In the genomic region with DNA sequence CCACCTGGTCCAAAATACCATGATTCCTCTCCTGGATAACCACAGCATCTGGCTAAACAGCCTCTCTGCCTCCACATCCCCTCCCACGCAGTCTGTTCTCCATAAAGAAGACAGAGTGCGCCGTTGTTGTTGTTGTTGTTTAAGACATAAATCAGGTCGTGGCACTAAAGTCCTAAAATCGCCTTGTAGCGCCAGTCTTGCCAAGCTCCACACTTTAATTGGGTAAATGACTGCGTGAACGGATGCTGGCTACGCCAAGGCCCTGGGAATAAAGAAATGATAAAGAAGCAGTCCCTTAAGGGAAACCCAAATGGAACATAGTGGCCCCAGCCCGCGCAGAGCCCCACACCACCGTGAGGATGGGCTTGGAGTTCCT, we compare ENCODE assay signal across 2 cellular contexts.
TF ChIP-seq lines count a peak whose summit lies in the region.

No MANE protein-coding gene starts in this region.

TF ChIP-seq in K562, 482 proteins besides CTCF, POLR2A, EP300 and RAD21:
- TF ChIP-seq, protein P1, sequence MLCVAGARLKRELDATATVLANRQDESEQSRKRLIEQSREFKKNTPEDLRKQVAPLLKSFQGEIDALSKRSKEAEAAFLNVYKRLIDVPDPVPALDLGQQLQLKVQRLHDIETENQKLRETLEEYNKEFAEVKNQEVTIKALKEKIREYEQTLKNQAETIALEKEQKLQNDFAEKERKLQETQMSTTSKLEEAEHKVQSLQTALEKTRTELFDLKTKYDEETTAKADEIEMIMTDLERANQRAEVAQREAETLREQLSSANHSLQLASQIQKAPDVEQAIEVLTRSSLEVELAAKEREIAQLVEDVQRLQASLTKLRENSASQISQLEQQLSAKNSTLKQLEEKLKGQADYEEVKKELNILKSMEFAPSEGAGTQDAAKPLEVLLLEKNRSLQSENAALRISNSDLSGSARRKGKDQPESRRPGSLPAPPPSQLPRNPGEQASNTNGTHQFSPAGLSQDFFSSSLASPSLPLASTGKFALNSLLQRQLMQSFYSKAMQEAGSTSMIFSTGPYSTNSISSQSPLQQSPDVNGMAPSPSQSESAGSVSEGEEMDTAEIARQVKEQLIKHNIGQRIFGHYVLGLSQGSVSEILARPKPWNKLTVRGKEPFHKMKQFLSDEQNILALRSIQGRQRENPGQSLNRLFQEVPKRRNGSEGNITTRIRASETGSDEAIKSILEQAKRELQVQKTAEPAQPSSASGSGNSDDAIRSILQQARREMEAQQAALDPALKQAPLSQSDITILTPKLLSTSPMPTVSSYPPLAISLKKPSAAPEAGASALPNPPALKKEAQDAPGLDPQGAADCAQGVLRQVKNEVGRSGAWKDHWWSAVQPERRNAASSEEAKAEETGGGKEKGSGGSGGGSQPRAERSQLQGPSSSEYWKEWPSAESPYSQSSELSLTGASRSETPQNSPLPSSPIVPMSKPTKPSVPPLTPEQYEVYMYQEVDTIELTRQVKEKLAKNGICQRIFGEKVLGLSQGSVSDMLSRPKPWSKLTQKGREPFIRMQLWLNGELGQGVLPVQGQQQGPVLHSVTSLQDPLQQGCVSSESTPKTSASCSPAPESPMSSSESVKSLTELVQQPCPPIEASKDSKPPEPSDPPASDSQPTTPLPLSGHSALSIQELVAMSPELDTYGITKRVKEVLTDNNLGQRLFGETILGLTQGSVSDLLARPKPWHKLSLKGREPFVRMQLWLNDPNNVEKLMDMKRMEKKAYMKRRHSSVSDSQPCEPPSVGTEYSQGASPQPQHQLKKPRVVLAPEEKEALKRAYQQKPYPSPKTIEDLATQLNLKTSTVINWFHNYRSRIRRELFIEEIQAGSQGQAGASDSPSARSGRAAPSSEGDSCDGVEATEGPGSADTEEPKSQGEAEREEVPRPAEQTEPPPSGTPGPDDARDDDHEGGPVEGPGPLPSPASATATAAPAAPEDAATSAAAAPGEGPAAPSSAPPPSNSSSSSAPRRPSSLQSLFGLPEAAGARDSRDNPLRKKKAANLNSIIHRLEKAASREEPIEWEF (CRISPR knock-in tag; IDR thresholded peaks at IDR 0.05) = no peak
- TF ChIP-seq RNF2 (IDR thresholded peaks at IDR 0.05) (no peak), SMAD4 (CRISPR knock-in tag; conservative IDR thresholded peaks at IDR 0.05) (no peak), MEIS2 (IDR thresholded peaks at IDR 0.05; ENCODE audit: partially characterized antibody) (peak; percentile 46), ZSCAN29 (IDR thresholded peaks at IDR 0.05) (peak; percentile 69; the same call in 1 of the 2 replicates), KDM1A (IDR thresholded peaks at IDR 0.05) (0 out of 4 replicates have a peak, but pooled peaks of 1 of the 2 experiments have one; percentile 9), EGR1 (conservative IDR thresholded peaks at IDR 0.05) (peak; percentile 63)

TF ChIP-seq in GM12891, 5 proteins besides CTCF, POLR2A, EP300 and RAD21:
- no peak for TF ChIP-seq TAF1 (IDR thresholded peaks at IDR 0.05; ENCODE audit: low read depth, low read length)
- no peak for TF ChIP-seq POLR2AphosphoS5 (IDR thresholded peaks at IDR 0.05; ENCODE audit: low read depth, low read length)
- no peak for TF ChIP-seq PAX5 (IDR thresholded peaks at IDR 0.05; ENCODE audit: insufficient read depth, low read length, severe bottlenecking)
- TF ChIP-seq SPI1 (IDR thresholded peaks at IDR 0.05; ENCODE audit: low read depth, low read length) = no peak
- TF ChIP-seq POU2F2 (IDR thresholded peaks at IDR 0.05; ENCODE audit: low read depth, low read length) = no peak
